In the genomic region with DNA sequence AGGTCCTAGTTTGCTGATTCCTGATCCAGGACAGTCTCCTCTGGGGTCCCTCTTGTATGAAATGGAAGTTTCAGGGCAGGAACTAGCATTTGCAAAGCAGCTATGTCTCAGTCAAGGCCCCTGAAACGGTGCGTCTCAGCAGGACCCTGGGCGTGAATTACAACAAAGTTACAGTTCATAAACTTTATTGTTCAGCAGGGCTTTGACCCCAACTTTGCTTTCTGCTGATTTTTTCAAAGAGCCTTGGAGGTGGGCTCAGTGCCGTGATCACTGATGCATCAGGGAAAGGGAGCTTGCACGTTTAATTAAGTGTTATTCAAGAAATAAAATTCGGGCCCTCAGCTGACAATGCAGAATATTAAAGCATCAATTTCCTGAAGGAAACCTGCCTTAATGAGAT, we compare ENCODE assay signal across 22 cellular contexts.
"Had no signal": no experiment of that assay in that cellular context is flagged by ENCODE, and none has a peak within 500 bp of the region (broad histone marks: within the 10 kb centered on the region; RNA-seq: fewer than 3 reads in every experiment).

No MANE protein-coding gene starts in this region.

- DNase-seq: colonic mucosa; cortex of kidney; dermis blood vessel endothelial cell; dorsolateral prefrontal cortex; effector CD4-positive, alpha-beta T cell; effector CD8-positive, alpha-beta T cell; effector memory CD4-positive, alpha-beta T cell; effector memory CD8-positive, alpha-beta T cell; endodermal cell; erythroblast; esophagus squamous epithelium; foreskin fibroblast; foreskin keratinocyte; foreskin melanocyte; gastrocnemius medialis; glutamatergic neuron; head of caudate nucleus; heart left ventricle; heart right ventricle had no signal

- ATAC-seq: effector memory CD8-positive, alpha-beta T cell; esophagus mucosa; foreskin keratinocyte; gastrocnemius medialis; gastroesophageal sphincter; heart left ventricle; heart right ventricle had no signal

- H3K9me3 Mint-ChIP-seq: effector memory CD8-positive, alpha-beta T cell; endodermal cell had no signal

- H3K27ac Mint-ChIP-seq: dendritic cell treated with granulocyte-macrophage colony-stimulating factor and Interleukin-4, amounts not matched to agents 40 ng/mL and 50 ng/mL, for 4 days; effector memory CD8-positive, alpha-beta T cell; endodermal cell had no signal

- H3K4me1 Mint-ChIP-seq: endodermal cell had no signal

- H3K27me3 Mint-ChIP-seq: dendritic cell treated with granulocyte-macrophage colony-stimulating factor and Interleukin-4, amounts not matched to agents 40 ng/mL and 50 ng/mL, for 4 days had no signal

- H3K4me3 Mint-ChIP-seq: dendritic cell treated with granulocyte-macrophage colony-stimulating factor and Interleukin-4, amounts not matched to agents 40 ng/mL and 50 ng/mL, for 4 days; effector memory CD8-positive, alpha-beta T cell; endodermal cell had no signal
